Comparison of ENCODE assay signal across 30 cellular contexts in the genomic region with DNA sequence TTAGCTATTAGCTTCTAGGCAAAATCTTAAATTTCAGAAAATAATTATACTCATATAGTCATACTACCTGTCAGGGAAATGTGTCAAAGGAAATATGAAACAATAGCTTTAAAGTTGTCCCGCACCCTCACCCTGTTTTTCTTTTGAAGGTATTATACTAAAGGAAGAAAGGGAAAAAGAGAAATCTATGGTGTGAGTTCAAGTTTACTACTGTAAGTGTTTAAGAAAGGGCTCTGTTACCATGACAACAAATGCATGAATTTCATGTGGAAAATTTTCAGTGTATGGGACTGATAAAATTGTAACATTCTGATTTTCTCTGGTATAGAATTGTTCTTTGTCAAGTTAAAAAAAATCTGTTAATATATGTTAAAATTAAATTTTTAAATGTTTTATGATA.
"Had no signal": no experiment of that assay in that cellular context is flagged by ENCODE, and none has a peak within 500 bp of the region (broad histone marks: within the 10 kb centered on the region; RNA-seq: fewer than 3 reads in every experiment).

No MANE protein-coding gene starts in this region.

- H3K27ac Mint-ChIP-seq: activated B cell treated with CpG ODN at 0.5 μM for 24 hours; activated CD4-positive, alpha-beta T cell treated with anti-CD3 and anti-CD28 coated beads, Interleukin-2, amount 10 ng/mL, durations not matched to agents 24 days and 14 days; activated CD8-positive, alpha-beta memory T cell treated with anti-CD3 and anti-CD28 coated beads, Interleukin-2, amount 10 ng/mL, durations not matched to agents 7 days and 5 days; activated T-cell treated with anti-CD3 and anti-CD28 coated beads, Interleukin-2, amount 50 U/mL, for 24 hours; activated T-helper 1 cell treated with anti-CD3 and anti-CD28 coated beads, Interleukin-12 subunit alpha, Interleukin-12 subunit beta, Interleukin-2, Interleukin-4 antibody, amounts not matched to agents 30 ng/mL and 10 ng/mL and 1 ng/mL, durations not matched to agents 14 hours and 24 hours and 36 hours had no signal

- H3K27me3 ChIP-seq: body of pancreas had no signal

- ATAC-seq: activated CD8-positive, alpha-beta memory T cell treated with anti-CD3 and anti-CD28 coated beads, Interleukin-2, amount 10 ng/mL, durations not matched to agents 7 days and 5 days; body of pancreas; Panc1; Right ventricle myocardium inferior had no signal

- H3K4me3 ChIP-seq: body of pancreas, SK-N-MC had no signal

- H3K4me3 Mint-ChIP-seq: activated B cell treated with CpG ODN at 0.5 μM for 24 hours; activated CD4-positive, alpha-beta T cell treated with anti-CD3 and anti-CD28 coated beads, Interleukin-2, amount 10 ng/mL, durations not matched to agents 24 days and 14 days; activated CD8-positive, alpha-beta memory T cell treated with anti-CD3 and anti-CD28 coated beads, Interleukin-2, amount 10 ng/mL, durations not matched to agents 7 days and 5 days; activated naive CD4-positive, alpha-beta T cell treated with anti-CD3 and anti-CD28 coated beads, Interleukin-2, amount 50 U/mL, for 24 hours; activated T-cell treated with anti-CD3 and anti-CD28 coated beads, Interleukin-2, amount 50 U/mL, for 24 hours; activated T-helper 1 cell treated with anti-CD3 and anti-CD28 coated beads, Interleukin-12 subunit alpha, Interleukin-12 subunit beta, Interleukin-2, Interleukin-4 antibody, amounts not matched to agents 30 ng/mL and 10 ng/mL and 1 ng/mL, durations not matched to agents 14 hours and 24 hours and 36 hours; T-cell had no signal

- H3K9me3 ChIP-seq: body of pancreas had no signal

- H3K27me3 Mint-ChIP-seq: activated B cell treated with CpG ODN at 0.5 μM for 24 hours; activated CD4-positive, alpha-beta T cell treated with anti-CD3 and anti-CD28 coated beads, Interleukin-2, amount 10 ng/mL, durations not matched to agents 24 days and 14 days; activated CD8-positive, alpha-beta memory T cell treated with anti-CD3 and anti-CD28 coated beads, Interleukin-2, amount 10 ng/mL, durations not matched to agents 7 days and 5 days; activated naive CD4-positive, alpha-beta T cell treated with anti-CD3 and anti-CD28 coated beads, Interleukin-2, amount 50 U/mL, for 24 hours; activated T-cell treated with anti-CD3 and anti-CD28 coated beads, Interleukin-2, amount 50 U/mL, for 24 hours; T-cell had no signal

- H3K27ac ChIP-seq: body of pancreas, SK-N-MC had no signal

- H3K9me3 Mint-ChIP-seq: activated naive CD4-positive, alpha-beta T cell treated with anti-CD3 and anti-CD28 coated beads, Interleukin-2, amount 50 U/mL, for 24 hours; activated T-cell treated with anti-CD3 and anti-CD28 coated beads, Interleukin-2, amount 50 U/mL, for 24 hours had no signal

- H3K4me1 ChIP-seq: body of pancreas had no signal

- FAIRE-seq: bronchial epithelial cell, TTC549 had no signal

- DNase-seq: activated B cell treated with CpG ODN at 0.5 μM for 24 hours; activated CD4-positive, alpha-beta T cell treated with anti-CD3 and anti-CD28 coated beads for 1 hour; activated CD4-positive, alpha-beta T cell treated with anti-CD3 and anti-CD28 coated beads, Interleukin-2, amount 10 ng/mL, durations not matched to agents 24 days and 14 days; activated CD4-positive, alpha-beta T cell treated with anti-CD3 and anti-CD28 coated beads, Interleukin-2, amount 50 U/mL, for 48 hours; activated CD8-positive, alpha-beta memory T cell treated with anti-CD3 and anti-CD28 coated beads, Interleukin-2, amount 10 ng/mL, durations not matched to agents 7 days and 5 days; activated effector memory CD4-positive, alpha-beta T cell treated with Interleukin-2 at 50 U/mL for 16 hours; activated naive CD4-positive, alpha-beta T cell; activated T-cell treated with anti-CD3 and anti-CD28 coated beads, Interleukin-2, amount 50 U/mL, for 24 hours; aorta; body of pancreas; central memory CD4-positive, alpha-beta T cell; MM.1S; NCI-H1105; NCI-H1436; NCI-H2029 treated with DMSO at 0.1 percent for 48 hours; NCI-H226; NCI-H526; NCI-H82; OCI-M1; RPMI8226; T-cell; T-helper 2 cell; T1000 had no signal
